In genomic region chr20:34312544-34313217, GRCh38 we compare ENCODE assay signal across 9 cellular contexts. TPM values are rescaled to one million over a fixed set of nuclear protein-coding genes. Genes with fewer than 3 reads are reported as not detected.
DNase-seq lines count a peak whose midpoint lies in the region; ATAC-seq and TF ChIP-seq lines count a peak whose summit lies in the region.
"Had no signal": no experiment of that assay in that cellular context is flagged by ENCODE, and none has a peak within 500 bp of the region (broad histone marks: within the 10 kb centered on the region; RNA-seq: fewer than 3 reads in every experiment).

No MANE protein-coding gene starts in this region.

- no peak overlapping the region for H3K4me3 ChIP-seq in CD4-positive, alpha-beta memory T cell (ENCODE audit: low read length in 2 of 2)
- H3K4me3 ChIP-seq in mucosa of stomach (ENCODE audit: low read length) = no peak overlapping the region

- TF ChIP-seq POLR2A in erythroblast (IDR thresholded peaks at IDR 0.05; ENCODE audit: low read length) = no peak

- H3K27me3 ChIP-seq in CD4-positive, alpha-beta memory T cell (ENCODE audit: insufficient read depth, low read length) = peaks cover 12% of the 10 kb centered on the region
- no peaks in the 10 kb centered on the region for H3K27me3 ChIP-seq in mucosa of stomach (ENCODE audit: control insufficient read depth, insufficient read depth, low read length)

- peak overlapping the region; percentile 30 for H3K9ac ChIP-seq in mucosa of stomach (ENCODE audit: low read length)

- no peaks in the 10 kb centered on the region for H3K36me3 ChIP-seq in CD4-positive, alpha-beta memory T cell (ENCODE audit: insufficient read depth, low read length)
- H3K36me3 ChIP-seq in mucosa of stomach (ENCODE audit: control insufficient read depth, insufficient read depth, low read length) = no peaks in the 10 kb centered on the region

- H3K27ac Mint-ChIP-seq in CD4-positive, alpha-beta memory T cell = peak overlapping the region in 2 of 7 donors; percentile 64 to 70
- H3K27ac Mint-ChIP-seq: dendritic cell treated with granulocyte-macrophage colony-stimulating factor and Interleukin-4, amounts not matched to agents 40 ng/mL and 50 ng/mL, for 4 days had no signal

- peak; percentile 53 for ATAC-seq in GM21367 (IDR thresholded peaks at IDR 0.05; ENCODE audit: unreplicated experiment)

- H3K36me3 Mint-ChIP-seq in CD4-positive, alpha-beta memory T cell = no peaks in the 10 kb centered on the region

- no peak for TF ChIP-seq EP300 in Ishikawa (IDR thresholded peaks at IDR 0.05; ENCODE audit: borderline replicate concordance)

- POLR2A ChIA-PET in CD4-positive, alpha-beta memory T cell (lab: Charles Lee; ENCODE audit: partially characterized antibody) = interaction anchor here (0.6 to 2.1 kb wide), 5 partner anchors 10 to 457 kb away, joined by 3 to 12 read pairs (median 5); partner anchors contain the start of gene AHCY

- TF ChIP-seq RAD21 in Ishikawa (IDR thresholded peaks at IDR 0.05; ENCODE audit: low read depth) = peak; percentile 100

- intact Hi-C loops in CD4-positive, alpha-beta memory T cell (cut with micrococcal nuclease) = loop anchor here (1.0 to 5.0 kb wide), 6 partner anchors 50 to 457 kb away; partner anchors contain the start of genes ITCH and PIGU

- peaks cover 16 to 23% of the 10 kb centered on the region in 2 donors for H3K27me3 Mint-ChIP-seq in CD4-positive, alpha-beta memory T cell

- peaks cover 5 to 14% (median 10%) of the 10 kb centered on the region in 4 donors for H3K4me1 Mint-ChIP-seq in CD4-positive, alpha-beta memory T cell

- H3K9me3 Mint-ChIP-seq in CD4-positive, alpha-beta memory T cell = no peaks in the 10 kb centered on the region
- H3K9me3 Mint-ChIP-seq: dendritic cell treated with granulocyte-macrophage colony-stimulating factor and Interleukin-4, amounts not matched to agents 40 ng/mL and 50 ng/mL, for 4 days had no signal

- no peaks in the 10 kb centered on the region for H3K9me3 ChIP-seq in CD4-positive, alpha-beta memory T cell (ENCODE audit: control insufficient read depth in 1 of 2, low read length in 2 of 2)
- no peaks in the 10 kb centered on the region for H3K9me3 ChIP-seq in mucosa of stomach (ENCODE audit: control insufficient read depth, low read length)

- CTCF ChIA-PET in CD4-positive, alpha-beta memory T cell (lab: Charles Lee; ENCODE audit: partially characterized antibody) = interaction anchor here (0.6 to 5.6 kb wide), 73 partner anchors 8 to 897 kb away, joined by 3 to 194 read pairs (median 5); partner anchors contain the start of genes AHCY, DYNLRB1 and ITCH

- H3K27ac ChIP-seq in CD4-positive, alpha-beta memory T cell (ENCODE audit: low read depth, low read length) = no peak overlapping the region

- DNase-seq in CD4-positive, alpha-beta memory T cell = peak; percentile 84 to 86 (median 84)
- peak; percentile 95 for DNase-seq in OCI-M1 (lab: John Stamatoyannopoulos, UW)
- DNase-seq in activated T-cell treated with anti-CD3 and anti-CD28 coated beads for 24 hours (ENCODE audit: low read depth) = peak; percentile 81
- DNase-seq in erythroblast (lab: John Stamatoyannopoulos, UW) = peak; percentile 88 to 93
- peak; percentile 71 to 80 for DNase-seq in stimulated activated CD8-positive, alpha-beta memory T cell treated with anti-CD3 and anti-CD28 coated beads, Interleukin-7, amount 100 ng/mL, for 1 hour (ENCODE audit: low read depth in 2 of 2)

- peaks cover 9% of the 10 kb centered on the region for H3K4me1 ChIP-seq in CD4-positive, alpha-beta memory T cell (ENCODE audit: insufficient read depth, low read length)
- H3K4me1 ChIP-seq in mucosa of stomach (ENCODE audit: control insufficient read depth, insufficient read depth, low read length) = peaks cover 18% of the 10 kb centered on the region

- peak overlapping the region in 3 of 8 donors; percentile 41 to 58 (median 55) for H3K4me3 Mint-ChIP-seq in CD4-positive, alpha-beta memory T cell
- H3K4me3 Mint-ChIP-seq: dendritic cell treated with granulocyte-macrophage colony-stimulating factor and Interleukin-4, amounts not matched to agents 40 ng/mL and 50 ng/mL, for 4 days had no signal

TF ChIP-seq in Ishikawa, 13 proteins besides CTCF, POLR2A, EP300 and RAD21:
- TF ChIP-seq TCF12 (IDR thresholded peaks at IDR 0.05; ENCODE audit: low read depth) = peak; percentile 25; the same call in 1 of the 2 replicates
- no peak for TF ChIP-seq YY1 (IDR thresholded peaks at IDR 0.05; ENCODE audit: low read depth)
- 0 out of 2 replicates have a peak, but pooled peaks have one; percentile 27 for TF ChIP-seq MAX (IDR thresholded peaks at IDR 0.05)
- no peak for TF ChIP-seq EGR1 (IDR thresholded peaks at IDR 0.05)
- no peak for TF ChIP-seq TEAD4 (IDR thresholded peaks at IDR 0.05)
- TF ChIP-seq TAF1 (IDR thresholded peaks at IDR 0.05; ENCODE audit: low read depth) = no peak

RNA-seq across cellular contexts. Expression of gene AHCY, which starts 9.5 kb away (rescaled TPM):
- 10 to 100 TPM; 23.1 to 24.2 TPM for total RNA-seq in CD4-positive, alpha-beta memory T cell
- polyA plus RNA-seq in CD4-positive, alpha-beta memory T cell = 10 to 100 TPM; 21.2 to 30.6 TPM

RNA-seq across cellular contexts. Expression of gene ITCH, which starts 50.4 kb away (rescaled TPM):
- 10 to 100 TPM; 59.3 to 68.9 TPM for total RNA-seq in CD4-positive, alpha-beta memory T cell
- polyA plus RNA-seq in CD4-positive, alpha-beta memory T cell = 10 to 100 TPM in 1 of 2 donors, 1 to 10 TPM in 1; 9.7 to 25.2 TPM
